In the genomic region with DNA sequence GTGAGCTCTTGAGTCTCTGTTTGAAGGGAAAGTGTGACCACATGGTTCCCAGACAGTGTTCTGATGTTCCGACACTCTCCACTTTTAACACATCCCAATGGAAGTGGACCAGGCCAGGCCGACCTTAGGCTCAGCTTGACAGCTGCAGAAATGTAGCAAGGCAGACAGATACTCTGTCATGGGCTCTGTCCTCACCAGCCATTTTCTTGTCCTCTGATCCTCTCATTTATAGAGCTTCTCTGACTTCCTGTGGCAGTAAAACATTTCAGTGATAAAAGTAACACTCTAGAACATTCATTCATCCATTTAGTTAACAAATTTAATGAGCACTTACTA, we compare ENCODE assay signal across 22 cellular contexts.
DNase-seq lines count a peak whose midpoint lies in the region; ATAC-seq and TF ChIP-seq lines count a peak whose summit lies in the region.
"Had no signal": no experiment of that assay in that cellular context is flagged by ENCODE, and none has a peak within 500 bp of the region (broad histone marks: within the 10 kb centered on the region; RNA-seq: fewer than 3 reads in every experiment).

No MANE protein-coding gene starts in this region.

- H3K4me3 ChIP-seq in CD4-positive, CD25-positive, alpha-beta regulatory T cell (ENCODE audit: low read depth, low read length) = no peak overlapping the region
- H3K4me3 ChIP-seq in SJSA1 = no peak overlapping the region
- no peak overlapping the region for H3K4me3 ChIP-seq in naive thymus-derived CD4-positive, alpha-beta T cell (ENCODE audit: low read length)
- H3K4me3 ChIP-seq: BLaER1, K562, PC-9, SK-N-MC had no signal

- H3K27ac Mint-ChIP-seq in CD4-positive, CD25-positive, alpha-beta regulatory T cell = peak overlapping the region; percentile 78 to 84 (median 80)
- H3K27ac Mint-ChIP-seq in Calu3 (ENCODE audit: unreplicated experiment) = peak overlapping the region; percentile 81
- H3K27ac Mint-ChIP-seq in naive thymus-derived CD4-positive, alpha-beta T cell = peak overlapping the region in 7 of 9 donors; percentile 10 to 79 (median 60)

- no peak for ATAC-seq in CD4-positive, CD25-positive, alpha-beta regulatory T cell (ENCODE audit: low read depth in 2 of 2)
- no peak for ATAC-seq in naive thymus-derived CD4-positive, alpha-beta T cell
- ATAC-seq in GM21825 (IDR thresholded peaks at IDR 0.05; ENCODE audit: unreplicated experiment) = no peak
- ATAC-seq: K562 had no signal

- DNase-seq in CD4-positive, CD25-positive, alpha-beta regulatory T cell = no peak
- no peak for DNase-seq in Calu3
- DNase-seq in SJSA1 (ENCODE audit: low read depth in 1 of 2, low spot score in 2 of 2) = no peak
- no peak for DNase-seq in naive thymus-derived CD4-positive, alpha-beta T cell
- DNase-seq in putamen (ENCODE audit: low spot score) = no peak
- DNase-seq in NCI-H1436 (lab: John Stamatoyannopoulos, UW) = no peak
- DNase-seq: CD8-positive, alpha-beta memory T cell; DMS79 treated with DMSO at 0.1 percent for 48 hours; NCI-H1105 treated with DMSO at 0.1 percent for 48 hours; NCI-H2029; NCI-H446; NCI-H524 treated with DMSO at 0.1 percent for 48 hours; NCI-H774; PC-9; Right ventricle myocardium superior; RPMI8226; SW 1271 had no signal

- no peak overlapping the region for H3K27ac ChIP-seq in CD4-positive, CD25-positive, alpha-beta regulatory T cell (ENCODE audit: insufficient read depth, low read length, poor library complexity, severe bottlenecking)
- H3K27ac ChIP-seq in SJSA1 = peak overlapping the region; percentile 85
- no peak overlapping the region for H3K27ac ChIP-seq in naive thymus-derived CD4-positive, alpha-beta T cell (ENCODE audit: low read depth, low read length)
- H3K27ac ChIP-seq: BLaER1, HL-60, PC-9, SK-N-MC had no signal

- TF ChIP-seq CTCF in Calu3 (IDR thresholded peaks at IDR 0.05; ENCODE audit: unreplicated experiment) = no peak

- no TSS peak for BruUV-seq in Calu3 (replicated peaks; lab: Mats Ljungman, UMichigan)

- no peaks in the 10 kb centered on the region for H3K36me3 Mint-ChIP-seq in CD4-positive, CD25-positive, alpha-beta regulatory T cell
- H3K36me3 Mint-ChIP-seq in Calu3 (ENCODE audit: insufficient read depth, unreplicated experiment) = peaks cover 13% of the 10 kb centered on the region
- peaks cover 0 to 6% (median 0%) of the 10 kb centered on the region in 5 donors for H3K36me3 Mint-ChIP-seq in naive thymus-derived CD4-positive, alpha-beta T cell

- no peaks in the 10 kb centered on the region for H3K36me3 ChIP-seq in CD4-positive, CD25-positive, alpha-beta regulatory T cell (ENCODE audit: control insufficient read depth, insufficient read depth, low read length)
- H3K36me3 ChIP-seq in SJSA1 = no peaks in the 10 kb centered on the region
- H3K36me3 ChIP-seq in naive thymus-derived CD4-positive, alpha-beta T cell (ENCODE audit: control insufficient read depth in 2 of 3, insufficient read depth in 3 of 3, low read length in 3 of 3) = no peaks in the 10 kb centered on the region
- H3K36me3 ChIP-seq: BLaER1 had no signal

- POLR2A ChIA-PET in naive thymus-derived CD4-positive, alpha-beta T cell (lab: Charles Lee) = no interaction called here

- peak overlapping the region in 1 of 4 donors; percentile 38 for H3K4me3 Mint-ChIP-seq in CD4-positive, CD25-positive, alpha-beta regulatory T cell
- H3K4me3 Mint-ChIP-seq in Calu3 (ENCODE audit: low read depth, unreplicated experiment) = no peak overlapping the region
- H3K4me3 Mint-ChIP-seq in naive thymus-derived CD4-positive, alpha-beta T cell = no peak overlapping the region
- H3K4me3 Mint-ChIP-seq: CD8-positive, alpha-beta memory T cell had no signal

- peaks cover 0 to 4% (median 2%) of the 10 kb centered on the region in 7 donors for H3K9me3 Mint-ChIP-seq in CD4-positive, CD25-positive, alpha-beta regulatory T cell
- peaks cover 8% of the 10 kb centered on the region for H3K9me3 Mint-ChIP-seq in Calu3 (ENCODE audit: low read depth, unreplicated experiment)
- H3K9me3 Mint-ChIP-seq in naive thymus-derived CD4-positive, alpha-beta T cell = peaks cover 0 to 12% (median 3%) of the 10 kb centered on the region in 11 donors

- CTCF ChIA-PET in Calu3 (lab: Charles Lee) = interaction anchor here (0.9 to 1.4 kb wide), 5 partner anchors 10 to 136 kb away, joined by 3 to 8 read pairs (median 6); no protein-coding TSS in a partner anchor
- CTCF ChIA-PET in naive thymus-derived CD4-positive, alpha-beta T cell (lab: Charles Lee) = no interaction called here

- H3K4me1 Mint-ChIP-seq in CD4-positive, CD25-positive, alpha-beta regulatory T cell = peaks cover 21 to 61% (median 50%) of the 10 kb centered on the region in 4 donors
- H3K4me1 Mint-ChIP-seq in Calu3 (ENCODE audit: low read depth, unreplicated experiment) = peaks cover 47% of the 10 kb centered on the region
- peaks cover 6 to 39% (median 28%) of the 10 kb centered on the region in 7 donors for H3K4me1 Mint-ChIP-seq in naive thymus-derived CD4-positive, alpha-beta T cell

- intact Hi-C loops in Calu3 (cut with micrococcal nuclease; ENCODE audit: unreplicated experiment) = no loop called here
- intact Hi-C loops in naive thymus-derived CD4-positive, alpha-beta T cell (cut with micrococcal nuclease) = no loop called here

- H3K4me1 ChIP-seq in CD4-positive, CD25-positive, alpha-beta regulatory T cell (ENCODE audit: control insufficient read depth, insufficient read depth, low read length, poor library complexity, severe bottlenecking) = peaks cover 41% of the 10 kb centered on the region
- H3K4me1 ChIP-seq in SJSA1 (replicated peaks) = peaks cover 36% of the 10 kb centered on the region
- peaks cover 0 to 24% of the 10 kb centered on the region in 2 donors for H3K4me1 ChIP-seq in naive thymus-derived CD4-positive, alpha-beta T cell (ENCODE audit: control insufficient read depth in 2 of 2, insufficient read depth in 2 of 2, low read length in 2 of 2)
- H3K4me1 ChIP-seq: BLaER1 had no signal

- H3K9me3 ChIP-seq in CD4-positive, CD25-positive, alpha-beta regulatory T cell (ENCODE audit: control insufficient read depth in 2 of 2, low read length in 2 of 2) = no peaks in the 10 kb centered on the region
- H3K9me3 ChIP-seq in SJSA1 (replicated peaks) = no peaks in the 10 kb centered on the region
- no peaks in the 10 kb centered on the region for H3K9me3 ChIP-seq in naive thymus-derived CD4-positive, alpha-beta T cell (ENCODE audit: control insufficient read depth in 2 of 3, low read length in 3 of 3)
- H3K9me3 ChIP-seq: BLaER1 had no signal

- no peaks in the 10 kb centered on the region for H3K27me3 ChIP-seq in CD4-positive, CD25-positive, alpha-beta regulatory T cell (ENCODE audit: control insufficient read depth, insufficient read depth, low read length)
- no peaks in the 10 kb centered on the region for H3K27me3 ChIP-seq in SJSA1 (replicated peaks)
- no peaks in the 10 kb centered on the region for H3K27me3 ChIP-seq in naive thymus-derived CD4-positive, alpha-beta T cell (ENCODE audit: control insufficient read depth in 2 of 2, insufficient read depth in 2 of 2, low read length in 2 of 2)
- H3K27me3 ChIP-seq: BLaER1 had no signal

- no peaks in the 10 kb centered on the region for H3K27me3 Mint-ChIP-seq in CD4-positive, CD25-positive, alpha-beta regulatory T cell
- H3K27me3 Mint-ChIP-seq in Calu3 (ENCODE audit: unreplicated experiment) = no peaks in the 10 kb centered on the region
- H3K27me3 Mint-ChIP-seq in naive thymus-derived CD4-positive, alpha-beta T cell = no peaks in the 10 kb centered on the region
- H3K27me3 Mint-ChIP-seq: CD8-positive, alpha-beta memory T cell had no signal
